ENCODE assay signal across 14 cellular contexts in the genomic region with DNA sequence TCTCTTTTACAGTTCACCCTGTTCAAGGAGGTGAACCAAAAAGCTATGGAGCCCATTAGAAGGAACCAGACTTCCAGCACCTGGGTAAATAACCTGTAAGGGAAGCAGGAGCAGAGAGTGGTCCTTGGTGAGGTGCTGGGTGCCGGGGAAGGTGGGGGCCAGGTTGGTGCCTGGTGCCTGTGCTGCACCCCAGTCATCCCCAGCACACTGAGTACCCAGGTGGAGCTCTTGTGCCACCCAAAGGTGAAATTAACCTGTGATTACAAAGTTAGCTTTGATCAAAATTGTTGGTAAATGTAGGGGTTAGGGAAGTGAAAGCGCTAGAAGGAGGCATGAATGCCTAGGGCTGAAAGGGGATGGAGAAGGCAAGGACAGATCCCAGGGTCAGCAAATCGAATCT. TPM values are rescaled to one million over a fixed set of nuclear protein-coding genes. Genes with fewer than 3 reads are reported as not detected.
DNase-seq lines count a peak whose midpoint lies in the region; ATAC-seq and TF ChIP-seq lines count a peak whose summit lies in the region.
"Had no signal": no experiment of that assay in that cellular context is flagged by ENCODE, and none has a peak within 500 bp of the region (broad histone marks: within the 10 kb centered on the region; RNA-seq: fewer than 3 reads in every experiment).

No MANE protein-coding gene starts in this region.

- DNase-seq in right atrium auricular region (ENCODE audit: low spot score) (no peak), Right ventricle myocardium inferior (ENCODE audit: missing footprints) (no peak), esophagus muscularis mucosa (ENCODE audit: extremely low spot score) (no peak), psoas muscle (no peak), vagina (ENCODE audit: extremely low spot score in 2 of 2) (no peak), OCI-LY7 (ENCODE audit: low spot score) (no peak), NCI-H526 (lab: John Stamatoyannopoulos, UW) (no peak), ureter (ENCODE audit: low spot score) (no peak)
- DNase-seq: activated CD4-positive, alpha-beta memory T cell treated with anti-CD3 and anti-CD28 coated beads, Interleukin-2, amount 10 ng/mL, durations not matched to agents 7 days and 5 days; aorta; COR-L47; KG1; NCI-H1436 treated with DMSO at 0.1 percent for 48 hours had no signal

- no peak overlapping the region for H3K4me2 ChIP-seq in OCI-LY7 (ENCODE audit: low read length)

- POLR2A ChIA-PET in OCI-LY7 (lab: Charles Lee) = no interaction called here

- no TSS peak for BruUV-seq in OCI-LY7 (replicated peaks; lab: Mats Ljungman, UMichigan)

- H3K4me1 ChIP-seq in right atrium auricular region (peaks cover 3 to 34% of the 10 kb centered on the region in 2 donors), esophagus muscularis mucosa (peaks cover 11 to 57% (median 47%) of the 10 kb centered on the region in 4 donors), psoas muscle (peaks cover 11% of the 10 kb centered on the region), vagina (peaks cover 40% of the 10 kb centered on the region), OCI-LY7 (ENCODE audit: insufficient read depth, low read length, poor library complexity, severe bottlenecking) (no peaks in the 10 kb centered on the region)

- ATAC-seq in Right ventricle myocardium inferior (no peak), psoas muscle (no peak)

- 94% methylated on average over 3 of the region's 3 CpGs for WGBS in esophagus muscularis mucosa
- WGBS in psoas muscle, 3 donors = 92 to 94% (median 93%) methylated on average over 3 of the region's 3 CpGs

- H3K9me2 ChIP-seq in OCI-LY7 (ENCODE audit: insufficient read depth, low read length) = no peaks in the 10 kb centered on the region

- H3K9me3 ChIP-seq in right atrium auricular region = no peaks in the 10 kb centered on the region
- H3K9me3 ChIP-seq in esophagus muscularis mucosa = no peaks in the 10 kb centered on the region
- no peaks in the 10 kb centered on the region for H3K9me3 ChIP-seq in psoas muscle
- H3K9me3 ChIP-seq in vagina = no peaks in the 10 kb centered on the region
- no peaks in the 10 kb centered on the region for H3K9me3 ChIP-seq in OCI-LY7 (ENCODE audit: low read length)

- peak overlapping the region; percentile 67 to 87 for H3K27ac ChIP-seq in right atrium auricular region
- peak overlapping the region; percentile 71 to 83 (median 77) for H3K27ac ChIP-seq in esophagus muscularis mucosa (replicated peaks in 1 of 4)
- H3K27ac ChIP-seq in psoas muscle = peak overlapping the region; percentile 30
- H3K27ac ChIP-seq in vagina = peak overlapping the region; percentile 85
- H3K27ac ChIP-seq in OCI-LY7 (ENCODE audit: low read depth, low read length, poor library complexity, severe bottlenecking) = no peak overlapping the region

- no peaks in the 10 kb centered on the region for H3K79me2 ChIP-seq in OCI-LY7 (ENCODE audit: insufficient read depth, low read depth, low read length)

- no peak for TF ChIP-seq CTCF in right atrium auricular region (IDR thresholded peaks at IDR 0.05)
- no peak for TF ChIP-seq CTCF in esophagus muscularis mucosa (IDR thresholded peaks at IDR 0.05)
- TF ChIP-seq CTCF in psoas muscle (IDR thresholded peaks at IDR 0.05) = no peak
- TF ChIP-seq CTCF in vagina (IDR thresholded peaks at IDR 0.05) = no peak
- TF ChIP-seq CTCF in OCI-LY7 (conservative IDR thresholded peaks at IDR 0.05; ENCODE audit: low read length) = no peak

- H3K27me3 ChIP-seq in right atrium auricular region = no peaks in the 10 kb centered on the region
- H3K27me3 ChIP-seq in esophagus muscularis mucosa = no peaks in the 10 kb centered on the region
- H3K27me3 ChIP-seq in psoas muscle (ENCODE audit: insufficient read depth in 3 of 3, low read length in 2 of 3) = no peaks in the 10 kb centered on the region
- no peaks in the 10 kb centered on the region for H3K27me3 ChIP-seq in vagina

- no peak overlapping the region for H2AFZ ChIP-seq in OCI-LY7 (ENCODE audit: low read length)

- no peaks in the 10 kb centered on the region for H3K36me3 ChIP-seq in right atrium auricular region
- no peaks in the 10 kb centered on the region for H3K36me3 ChIP-seq in esophagus muscularis mucosa
- no peaks in the 10 kb centered on the region for H3K36me3 ChIP-seq in psoas muscle (ENCODE audit: insufficient read depth in 1 of 2, low read depth in 1 of 2)
- no peaks in the 10 kb centered on the region for H3K36me3 ChIP-seq in vagina
- no peaks in the 10 kb centered on the region for H3K36me3 ChIP-seq in OCI-LY7 (ENCODE audit: insufficient read depth, low read length)

- no peak overlapping the region for H3K4me3 ChIP-seq in right atrium auricular region
- no peak overlapping the region for H3K4me3 ChIP-seq in esophagus muscularis mucosa
- H3K4me3 ChIP-seq in psoas muscle = no peak overlapping the region
- no peak overlapping the region for H3K4me3 ChIP-seq in vagina
- no peak overlapping the region for H3K4me3 ChIP-seq in OCI-LY7 (ENCODE audit: low read depth, low read length, poor library complexity, severe bottlenecking)
- H3K4me3 ChIP-seq: lung had no signal

- intact Hi-C loops in Right ventricle myocardium inferior (cut with DNase I) = no loop called here
- intact Hi-C loops in esophagus muscularis mucosa (cut with DNase I) = no loop called here
- intact Hi-C loops in psoas muscle (cut with DNase I) = no loop called here
- intact Hi-C loops in vagina (cut with DNase I) = loop anchor here (10.0 kb wide), 2 partner anchors 96 to 144 kb away; a partner anchor contains a TSS
- intact Hi-C loops in OCI-LY7 (cut with micrococcal nuclease; ENCODE audit: unreplicated experiment) = no loop called here

- no peak for TF ChIP-seq EP300 in esophagus muscularis mucosa (IDR thresholded peaks at IDR 0.05)

- no peaks in the 10 kb centered on the region for H4K20me1 ChIP-seq in OCI-LY7 (ENCODE audit: insufficient read depth, low read length)

- TF ChIP-seq POLR2A in esophagus muscularis mucosa (IDR thresholded peaks at IDR 0.05; ENCODE audit: low read depth) (no peak), vagina (IDR thresholded peaks at IDR 0.05) (no peak)

- CTCF ChIA-PET in OCI-LY7 (lab: Charles Lee; ENCODE audit: unreplicated experiment) = no interaction called here

RNA-seq across cellular contexts. Expression of a gene that starts 58.6 kb away (rescaled TPM):
- under 1 TPM in 1 of 2 donors, not detected in 1; 0.94 TPM for total RNA-seq in right atrium auricular region
- total RNA-seq in Right ventricle myocardium inferior = 1.8 TPM
- 1 to 10 TPM; 1.6 to 6.6 (median 3.4) TPM for total RNA-seq in esophagus muscularis mucosa
- 1 to 10 TPM in 1 of 4 donors, under 1 TPM in 3; 0.62 to 2.0 (median 0.86) TPM for total RNA-seq in psoas muscle
- under 1 TPM in 2 of 3 donors, not detected in 1; 0.29 to 0.31 TPM for polyA plus RNA-seq in psoas muscle
- 4.2 TPM for total RNA-seq in vagina
- total RNA-seq in OCI-LY7 (2014; rRNA removed; shearing (Covaris generic)) = 0.31 and 1.7 TPM in 2 replicates
- total RNA-seq in OCI-LY7 (2022) = 6.2 and 7.1 TPM in 2 replicates
- total RNA-seq in ureter = 25.4 TPM
